1 cellular context compared by ENCODE assay signal in the genomic region with DNA sequence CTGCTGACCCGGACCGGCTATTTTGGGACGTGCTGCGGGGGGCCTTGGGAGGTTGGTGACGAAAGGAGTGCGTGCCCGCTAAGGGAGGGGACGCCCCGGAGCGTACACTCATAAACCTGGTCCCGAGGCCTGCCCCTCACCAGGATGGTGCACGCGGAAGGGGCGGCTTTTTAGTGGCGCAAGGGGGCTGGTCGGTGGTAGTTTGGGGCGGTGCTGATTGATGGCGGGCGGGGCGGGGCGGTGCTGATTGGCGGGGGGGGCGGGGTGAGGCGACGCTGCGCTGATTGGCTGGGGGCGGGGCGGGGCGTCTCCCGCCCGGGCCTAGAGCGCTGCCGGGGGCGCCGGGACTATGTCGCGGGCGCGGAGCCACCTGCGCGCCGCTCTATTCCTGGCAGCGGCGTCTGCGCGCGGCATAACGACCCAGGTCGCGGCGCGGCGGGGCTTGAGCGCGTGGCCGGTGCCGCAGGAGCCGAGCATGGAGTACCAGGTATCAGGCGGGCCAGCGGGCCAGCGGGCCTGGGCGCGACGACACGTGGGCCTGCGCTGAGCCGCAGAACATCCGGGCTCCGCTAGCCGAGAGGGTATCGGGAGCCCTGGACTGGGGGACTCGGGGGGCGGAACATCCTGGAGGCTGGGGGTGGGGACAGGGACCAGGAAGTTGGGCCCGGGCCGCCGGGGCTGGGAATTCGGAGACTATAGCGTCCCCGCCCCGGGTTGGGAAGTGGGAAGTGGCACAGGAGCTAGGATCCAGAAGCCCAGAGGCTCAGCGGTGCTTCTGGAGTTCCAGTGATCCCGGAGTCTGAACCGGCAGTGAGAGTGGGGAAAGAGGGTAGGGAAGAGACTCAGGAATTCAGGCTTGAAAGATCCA.
TF ChIP-seq lines count a peak whose summit lies in the region.

A gene with protein sequence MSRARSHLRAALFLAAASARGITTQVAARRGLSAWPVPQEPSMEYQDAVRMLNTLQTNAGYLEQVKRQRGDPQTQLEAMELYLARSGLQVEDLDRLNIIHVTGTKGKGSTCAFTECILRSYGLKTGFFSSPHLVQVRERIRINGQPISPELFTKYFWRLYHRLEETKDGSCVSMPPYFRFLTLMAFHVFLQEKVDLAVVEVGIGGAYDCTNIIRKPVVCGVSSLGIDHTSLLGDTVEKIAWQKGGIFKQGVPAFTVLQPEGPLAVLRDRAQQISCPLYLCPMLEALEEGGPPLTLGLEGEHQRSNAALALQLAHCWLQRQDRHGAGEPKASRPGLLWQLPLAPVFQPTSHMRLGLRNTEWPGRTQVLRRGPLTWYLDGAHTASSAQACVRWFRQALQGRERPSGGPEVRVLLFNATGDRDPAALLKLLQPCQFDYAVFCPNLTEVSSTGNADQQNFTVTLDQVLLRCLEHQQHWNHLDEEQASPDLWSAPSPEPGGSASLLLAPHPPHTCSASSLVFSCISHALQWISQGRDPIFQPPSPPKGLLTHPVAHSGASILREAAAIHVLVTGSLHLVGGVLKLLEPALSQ (plus strand): TSS at position 307 of the 868 bp plus-strand sequence. CDS start 43 bp downstream, at position 350.

TF ChIP-seq in K562, 482 proteins besides CTCF, POLR2A, EP300 and RAD21 (continued from another document and continues in another):
- TF ChIP-seq, protein P1, sequence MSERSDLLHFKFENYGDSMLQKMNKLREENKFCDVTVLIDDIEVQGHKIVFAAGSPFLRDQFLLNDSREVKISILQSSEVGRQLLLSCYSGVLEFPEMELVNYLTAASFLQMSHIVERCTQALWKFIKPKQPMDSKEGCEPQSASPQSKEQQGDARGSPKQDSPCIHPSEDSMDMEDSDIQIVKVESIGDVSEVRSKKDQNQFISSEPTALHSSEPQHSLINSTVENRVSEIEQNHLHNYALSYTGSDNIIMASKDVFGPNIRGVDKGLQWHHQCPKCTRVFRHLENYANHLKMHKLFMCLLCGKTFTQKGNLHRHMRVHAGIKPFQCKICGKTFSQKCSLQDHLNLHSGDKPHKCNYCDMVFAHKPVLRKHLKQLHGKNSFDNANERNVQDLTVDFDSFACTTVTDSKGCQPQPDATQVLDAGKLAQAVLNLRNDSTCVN (CRISPR knock-in tag; IDR thresholded peaks at IDR 0.05) = no peak
- peak; percentile 93; the same call in 1 of the 2 replicates for TF ChIP-seq PHF8 (IDR thresholded peaks at IDR 0.05; ENCODE audit: borderline replicate concordance, low read length)
- TF ChIP-seq NEUROD1 (IDR thresholded peaks at IDR 0.05; ENCODE audit: borderline replicate concordance, low read depth, low read length, partially characterized antibody) = peak; percentile 43
- peak; percentile 75 for TF ChIP-seq TBP (optimal IDR thresholded peaks at IDR 0.05; ENCODE audit: low read depth, low read length)
- no peak for TF ChIP-seq ADNP (tag; IDR thresholded peaks at IDR 0.05)
- TF ChIP-seq PYGO2 (tag; IDR thresholded peaks at IDR 0.05) = no peak
- TF ChIP-seq ZSCAN32 (CRISPR knock-in tag; IDR thresholded peaks at IDR 0.05) = no peak
- TF ChIP-seq, protein P2, sequence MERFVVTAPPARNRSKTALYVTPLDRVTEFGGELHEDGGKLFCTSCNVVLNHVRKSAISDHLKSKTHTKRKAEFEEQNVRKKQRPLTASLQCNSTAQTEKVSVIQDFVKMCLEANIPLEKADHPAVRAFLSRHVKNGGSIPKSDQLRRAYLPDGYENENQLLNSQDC (CRISPR knock-in tag; IDR thresholded peaks at IDR 0.05) = no peak
- no peak for TF ChIP-seq MCM3 (IDR thresholded peaks at IDR 0.05)
- TF ChIP-seq NCOA1 (IDR thresholded peaks at IDR 0.05; ENCODE audit: low read depth) = peak; percentile 14; the same call in 1 of the 2 replicates
- TF ChIP-seq SIN3A (IDR thresholded peaks at IDR 0.05; ENCODE audit: borderline replicate concordance in 2 of 2, control insufficient read depth in 1 of 2, low read depth in 2 of 2, low read length in 2 of 2) = peak; percentile 59 to 69; a peak in 2 of 4 replicates
- TF ChIP-seq TOE1 (IDR thresholded peaks at IDR 0.05; ENCODE audit: borderline replicate concordance) = no peak
- TF ChIP-seq TOE1 (CRISPR knock-in tag; IDR thresholded peaks at IDR 0.05; ENCODE audit: borderline replicate concordance, low read depth) = no peak
- peak; percentile 79 for TF ChIP-seq GABPA (tag; conservative IDR thresholded peaks at IDR 0.05; ENCODE audit: low read depth)
- TF ChIP-seq MAFF (IDR thresholded peaks at IDR 0.05; ENCODE audit: low read length) = no peak
- TF ChIP-seq, protein P3, sequence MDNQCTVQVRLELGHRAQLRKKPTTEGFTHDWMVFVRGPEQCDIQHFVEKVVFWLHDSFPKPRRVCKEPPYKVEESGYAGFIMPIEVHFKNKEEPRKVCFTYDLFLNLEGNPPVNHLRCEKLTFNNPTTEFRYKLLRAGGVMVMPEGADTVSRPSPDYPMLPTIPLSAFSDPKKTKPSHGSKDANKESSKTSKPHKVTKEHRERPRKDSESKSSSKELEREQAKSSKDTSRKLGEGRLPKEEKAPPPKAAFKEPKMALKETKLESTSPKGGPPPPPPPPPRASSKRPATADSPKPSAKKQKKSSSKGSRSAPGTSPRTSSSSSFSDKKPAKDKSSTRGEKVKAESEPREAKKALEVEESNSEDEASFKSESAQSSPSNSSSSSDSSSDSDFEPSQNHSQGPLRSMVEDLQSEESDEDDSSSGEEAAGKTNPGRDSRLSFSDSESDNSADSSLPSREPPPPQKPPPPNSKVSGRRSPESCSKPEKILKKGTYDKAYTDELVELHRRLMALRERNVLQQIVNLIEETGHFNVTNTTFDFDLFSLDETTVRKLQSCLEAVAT (IDR thresholded peaks at IDR 0.05) = peak in 1 of 2 experiments; percentile 31; a peak in 1 of 4 replicates
- TF ChIP-seq PHF21A (IDR thresholded peaks at IDR 0.05; ENCODE audit: borderline replicate concordance, low read depth) = no peak; the same call in 1 of the 2 replicates
- peak; percentile 71; the same call in 1 of the 2 replicates for TF ChIP-seq SMAD4 (CRISPR knock-in tag; conservative IDR thresholded peaks at IDR 0.05)
- peak; percentile 39; the same call in 1 of the 2 replicates for TF ChIP-seq ZBED1 (IDR thresholded peaks at IDR 0.05)
- TF ChIP-seq ZNF584 (CRISPR knock-in tag; IDR thresholded peaks at IDR 0.05; ENCODE audit: low read depth) = no peak
- peak; percentile 90 for TF ChIP-seq CXXC5 (CRISPR knock-in tag; IDR thresholded peaks at IDR 0.05)
- TF ChIP-seq MXI1 (IDR thresholded peaks at IDR 0.05; ENCODE audit: low read depth, low read length) = peak; percentile 79
- TF ChIP-seq ZNF76 (CRISPR knock-in tag; IDR thresholded peaks at IDR 0.05; ENCODE audit: borderline replicate concordance) = no peak
- no peak for TF ChIP-seq CHCHD3 (CRISPR knock-in tag; IDR thresholded peaks at IDR 0.05)
- no peak for TF ChIP-seq NCOA4 (IDR thresholded peaks at IDR 0.05; ENCODE audit: partially characterized antibody)
- TF ChIP-seq RBM39 (optimal IDR thresholded peaks at IDR 0.05; ENCODE audit: low read depth, low read length) = no peak
- TF ChIP-seq, protein P4, sequence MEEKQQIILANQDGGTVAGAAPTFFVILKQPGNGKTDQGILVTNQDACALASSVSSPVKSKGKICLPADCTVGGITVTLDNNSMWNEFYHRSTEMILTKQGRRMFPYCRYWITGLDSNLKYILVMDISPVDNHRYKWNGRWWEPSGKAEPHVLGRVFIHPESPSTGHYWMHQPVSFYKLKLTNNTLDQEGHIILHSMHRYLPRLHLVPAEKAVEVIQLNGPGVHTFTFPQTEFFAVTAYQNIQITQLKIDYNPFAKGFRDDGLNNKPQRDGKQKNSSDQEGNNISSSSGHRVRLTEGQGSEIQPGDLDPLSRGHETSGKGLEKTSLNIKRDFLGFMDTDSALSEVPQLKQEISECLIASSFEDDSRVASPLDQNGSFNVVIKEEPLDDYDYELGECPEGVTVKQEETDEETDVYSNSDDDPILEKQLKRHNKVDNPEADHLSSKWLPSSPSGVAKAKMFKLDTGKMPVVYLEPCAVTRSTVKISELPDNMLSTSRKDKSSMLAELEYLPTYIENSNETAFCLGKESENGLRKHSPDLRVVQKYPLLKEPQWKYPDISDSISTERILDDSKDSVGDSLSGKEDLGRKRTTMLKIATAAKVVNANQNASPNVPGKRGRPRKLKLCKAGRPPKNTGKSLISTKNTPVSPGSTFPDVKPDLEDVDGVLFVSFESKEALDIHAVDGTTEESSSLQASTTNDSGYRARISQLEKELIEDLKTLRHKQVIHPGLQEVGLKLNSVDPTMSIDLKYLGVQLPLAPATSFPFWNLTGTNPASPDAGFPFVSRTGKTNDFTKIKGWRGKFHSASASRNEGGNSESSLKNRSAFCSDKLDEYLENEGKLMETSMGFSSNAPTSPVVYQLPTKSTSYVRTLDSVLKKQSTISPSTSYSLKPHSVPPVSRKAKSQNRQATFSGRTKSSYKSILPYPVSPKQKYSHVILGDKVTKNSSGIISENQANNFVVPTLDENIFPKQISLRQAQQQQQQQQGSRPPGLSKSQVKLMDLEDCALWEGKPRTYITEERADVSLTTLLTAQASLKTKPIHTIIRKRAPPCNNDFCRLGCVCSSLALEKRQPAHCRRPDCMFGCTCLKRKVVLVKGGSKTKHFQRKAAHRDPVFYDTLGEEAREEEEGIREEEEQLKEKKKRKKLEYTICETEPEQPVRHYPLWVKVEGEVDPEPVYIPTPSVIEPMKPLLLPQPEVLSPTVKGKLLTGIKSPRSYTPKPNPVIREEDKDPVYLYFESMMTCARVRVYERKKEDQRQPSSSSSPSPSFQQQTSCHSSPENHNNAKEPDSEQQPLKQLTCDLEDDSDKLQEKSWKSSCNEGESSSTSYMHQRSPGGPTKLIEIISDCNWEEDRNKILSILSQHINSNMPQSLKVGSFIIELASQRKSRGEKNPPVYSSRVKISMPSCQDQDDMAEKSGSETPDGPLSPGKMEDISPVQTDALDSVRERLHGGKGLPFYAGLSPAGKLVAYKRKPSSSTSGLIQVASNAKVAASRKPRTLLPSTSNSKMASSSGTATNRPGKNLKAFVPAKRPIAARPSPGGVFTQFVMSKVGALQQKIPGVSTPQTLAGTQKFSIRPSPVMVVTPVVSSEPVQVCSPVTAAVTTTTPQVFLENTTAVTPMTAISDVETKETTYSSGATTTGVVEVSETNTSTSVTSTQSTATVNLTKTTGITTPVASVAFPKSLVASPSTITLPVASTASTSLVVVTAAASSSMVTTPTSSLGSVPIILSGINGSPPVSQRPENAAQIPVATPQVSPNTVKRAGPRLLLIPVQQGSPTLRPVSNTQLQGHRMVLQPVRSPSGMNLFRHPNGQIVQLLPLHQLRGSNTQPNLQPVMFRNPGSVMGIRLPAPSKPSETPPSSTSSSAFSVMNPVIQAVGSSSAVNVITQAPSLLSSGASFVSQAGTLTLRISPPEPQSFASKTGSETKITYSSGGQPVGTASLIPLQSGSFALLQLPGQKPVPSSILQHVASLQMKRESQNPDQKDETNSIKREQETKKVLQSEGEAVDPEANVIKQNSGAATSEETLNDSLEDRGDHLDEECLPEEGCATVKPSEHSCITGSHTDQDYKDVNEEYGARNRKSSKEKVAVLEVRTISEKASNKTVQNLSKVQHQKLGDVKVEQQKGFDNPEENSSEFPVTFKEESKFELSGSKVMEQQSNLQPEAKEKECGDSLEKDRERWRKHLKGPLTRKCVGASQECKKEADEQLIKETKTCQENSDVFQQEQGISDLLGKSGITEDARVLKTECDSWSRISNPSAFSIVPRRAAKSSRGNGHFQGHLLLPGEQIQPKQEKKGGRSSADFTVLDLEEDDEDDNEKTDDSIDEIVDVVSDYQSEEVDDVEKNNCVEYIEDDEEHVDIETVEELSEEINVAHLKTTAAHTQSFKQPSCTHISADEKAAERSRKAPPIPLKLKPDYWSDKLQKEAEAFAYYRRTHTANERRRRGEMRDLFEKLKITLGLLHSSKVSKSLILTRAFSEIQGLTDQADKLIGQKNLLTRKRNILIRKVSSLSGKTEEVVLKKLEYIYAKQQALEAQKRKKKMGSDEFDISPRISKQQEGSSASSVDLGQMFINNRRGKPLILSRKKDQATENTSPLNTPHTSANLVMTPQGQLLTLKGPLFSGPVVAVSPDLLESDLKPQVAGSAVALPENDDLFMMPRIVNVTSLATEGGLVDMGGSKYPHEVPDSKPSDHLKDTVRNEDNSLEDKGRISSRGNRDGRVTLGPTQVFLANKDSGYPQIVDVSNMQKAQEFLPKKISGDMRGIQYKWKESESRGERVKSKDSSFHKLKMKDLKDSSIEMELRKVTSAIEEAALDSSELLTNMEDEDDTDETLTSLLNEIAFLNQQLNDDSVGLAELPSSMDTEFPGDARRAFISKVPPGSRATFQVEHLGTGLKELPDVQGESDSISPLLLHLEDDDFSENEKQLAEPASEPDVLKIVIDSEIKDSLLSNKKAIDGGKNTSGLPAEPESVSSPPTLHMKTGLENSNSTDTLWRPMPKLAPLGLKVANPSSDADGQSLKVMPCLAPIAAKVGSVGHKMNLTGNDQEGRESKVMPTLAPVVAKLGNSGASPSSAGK (IDR thresholded peaks at IDR 0.05) = peak; percentile 66
- TF ChIP-seq TAF1 (IDR thresholded peaks at IDR 0.05; ENCODE audit: control insufficient read depth, extremely low read depth, insufficient read depth, low read length, severe bottlenecking) = peak; percentile 68
- TF ChIP-seq ZNF79 (CRISPR knock-in tag; IDR thresholded peaks at IDR 0.05; ENCODE audit: low read depth) = no peak
- no peak for TF ChIP-seq IFI16 (CRISPR knock-in tag; IDR thresholded peaks at IDR 0.05)
- TF ChIP-seq BMI1 (IDR thresholded peaks at IDR 0.05; ENCODE audit: low read length) = no peak
- TF ChIP-seq, protein P5, sequence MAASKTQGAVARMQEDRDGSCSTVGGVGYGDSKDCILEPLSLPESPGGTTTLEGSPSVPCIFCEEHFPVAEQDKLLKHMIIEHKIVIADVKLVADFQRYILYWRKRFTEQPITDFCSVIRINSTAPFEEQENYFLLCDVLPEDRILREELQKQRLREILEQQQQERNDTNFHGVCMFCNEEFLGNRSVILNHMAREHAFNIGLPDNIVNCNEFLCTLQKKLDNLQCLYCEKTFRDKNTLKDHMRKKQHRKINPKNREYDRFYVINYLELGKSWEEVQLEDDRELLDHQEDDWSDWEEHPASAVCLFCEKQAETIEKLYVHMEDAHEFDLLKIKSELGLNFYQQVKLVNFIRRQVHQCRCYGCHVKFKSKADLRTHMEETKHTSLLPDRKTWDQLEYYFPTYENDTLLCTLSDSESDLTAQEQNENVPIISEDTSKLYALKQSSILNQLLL (CRISPR knock-in tag; IDR thresholded peaks at IDR 0.05; ENCODE audit: borderline replicate concordance) = no peak
- TF ChIP-seq EWSR1 (IDR thresholded peaks at IDR 0.05; ENCODE audit: borderline replicate concordance, low read depth, partially characterized antibody) = no peak
- TF ChIP-seq SIN3B (IDR thresholded peaks at IDR 0.05; ENCODE audit: low read depth) = peak; percentile 74; the same call in 1 of the 2 replicates
- TF ChIP-seq, protein P6, sequence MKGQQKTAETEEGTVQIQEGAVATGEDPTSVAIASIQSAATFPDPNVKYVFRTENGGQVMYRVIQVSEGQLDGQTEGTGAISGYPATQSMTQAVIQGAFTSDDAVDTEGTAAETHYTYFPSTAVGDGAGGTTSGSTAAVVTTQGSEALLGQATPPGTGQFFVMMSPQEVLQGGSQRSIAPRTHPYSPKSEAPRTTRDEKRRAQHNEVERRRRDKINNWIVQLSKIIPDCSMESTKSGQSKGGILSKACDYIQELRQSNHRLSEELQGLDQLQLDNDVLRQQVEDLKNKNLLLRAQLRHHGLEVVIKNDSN (CRISPR knock-in tag; IDR thresholded peaks at IDR 0.05) = peak; percentile 61; the same call in 1 of the 2 replicates
- no peak for TF ChIP-seq RFX5 (IDR thresholded peaks at IDR 0.05; ENCODE audit: low read depth, low read length)
- TF ChIP-seq PRPF4 (IDR thresholded peaks at IDR 0.05; ENCODE audit: insufficient read depth, low read depth, low read length, poor library complexity, severe bottlenecking) = no peak
- 0 out of 2 replicates have a peak, but pooled peaks have one; percentile 25 for TF ChIP-seq ERF (CRISPR knock-in tag; IDR thresholded peaks at IDR 0.05)
- TF ChIP-seq EGR1 (conservative IDR thresholded peaks at IDR 0.05) = no peak
